Comparison of ENCODE assay signal across 27 cellular contexts in genomic region chr3:167114619-167115018, GRCh38.
"Had no signal": no experiment of that assay in that cellular context is flagged by ENCODE, and none has a peak within 500 bp of the region (broad histone marks: within the 10 kb centered on the region; RNA-seq: fewer than 3 reads in every experiment).

No MANE protein-coding gene starts in this region.

- H3K4me3 Mint-ChIP-seq: activated CD4-positive, alpha-beta T cell treated with anti-CD3 and anti-CD28 coated beads, Interleukin-2, amount 10 ng/mL, durations not matched to agents 7 days and 5 days; activated CD8-positive, alpha-beta T cell treated with anti-CD3 and anti-CD28 coated beads for 36 hours; activated naive CD4-positive, alpha-beta T cell treated with anti-CD3 and anti-CD28 coated beads, Interleukin-2, amount 50 U/mL, for 24 hours; activated naive CD8-positive, alpha-beta T cell treated with anti-CD3 and anti-CD28 coated beads, Interleukin-2, amount 50 U/mL, for 24 hours; activated T-cell treated with anti-CD3 and anti-CD28 coated beads, Interleukin-2, amount 50 U/mL, for 4 hours; activated T-helper 17 cell treated with anti-CD3 and anti-CD28 coated beads, Interleukin-2, amount 50 U/mL, for 72 hours; central memory CD8-positive, alpha-beta T cell; dendritic cell treated with granulocyte-macrophage colony-stimulating factor and Interleukin-4, amounts not matched to agents 40 ng/mL and 50 ng/mL, for 4 days; memory B cell; naive thymus-derived CD8-positive, alpha-beta T cell; neural crest cell; stimulated activated memory B cell treated with anti-CD40 and anti-IgM and Interleukin-4, amounts not matched to agents 10 μg/mL and 1 μg/mL and 100 μg/mL, for 72 hours; stimulated activated naive CD8-positive, alpha-beta T cell treated with anti-CD3 and anti-CD28 coated beads, Interleukin-15, amount 100 ng/mL, for 72 hours had no signal

- H3K9me3 Mint-ChIP-seq: activated CD4-positive, alpha-beta T cell treated with anti-CD3 and anti-CD28 coated beads, Interleukin-2, amount 10 ng/mL, durations not matched to agents 7 days and 5 days; stimulated activated memory B cell treated with anti-CD40 and anti-IgM and Interleukin-4, amounts not matched to agents 10 μg/mL and 1 μg/mL and 100 μg/mL, for 72 hours had no signal

- H3K4me2 ChIP-seq: smooth muscle cell had no signal

- H3K27me3 ChIP-seq: breast epithelium, esophagus muscularis mucosa, foreskin keratinocyte, heart left ventricle, upper lobe of left lung had no signal

- H3K4me1 Mint-ChIP-seq: activated CD4-positive, alpha-beta T cell treated with anti-CD3 and anti-CD28 coated beads, Interleukin-2, amount 10 ng/mL, durations not matched to agents 7 days and 5 days; activated naive CD4-positive, alpha-beta T cell treated with anti-CD3 and anti-CD28 coated beads, Interleukin-2, amount 50 U/mL, for 24 hours; activated naive CD8-positive, alpha-beta T cell treated with anti-CD3 and anti-CD28 coated beads, Interleukin-2, amount 50 U/mL, for 24 hours; activated T-helper 17 cell treated with anti-CD3 and anti-CD28 coated beads, Interleukin-2, amount 50 U/mL, for 72 hours; central memory CD8-positive, alpha-beta T cell; memory B cell; naive thymus-derived CD8-positive, alpha-beta T cell; stimulated activated memory B cell treated with anti-CD40 and anti-IgM and Interleukin-4, amounts not matched to agents 10 μg/mL and 1 μg/mL and 100 μg/mL, for 72 hours; stimulated activated naive CD8-positive, alpha-beta T cell treated with anti-CD3 and anti-CD28 coated beads, Interleukin-15, amount 100 ng/mL, for 72 hours had no signal

- ATAC-seq: activated CD8-positive, alpha-beta T cell treated with anti-CD3 and anti-CD28 coated beads for 36 hours; activated naive CD8-positive, alpha-beta T cell treated with anti-CD3 and anti-CD28 coated beads, Interleukin-2, amount 50 U/mL, for 24 hours; activated T-cell treated with anti-CD3 and anti-CD28 coated beads, Interleukin-2, amount 50 U/mL, for 4 hours; activated T-helper 17 cell treated with anti-CD3 and anti-CD28 coated beads, Interleukin-2, amount 50 U/mL, for 72 hours; foreskin keratinocyte; heart left ventricle; naive thymus-derived CD8-positive, alpha-beta T cell; sciatic nerve; stimulated activated memory B cell treated with anti-CD40 and anti-IgM and Interleukin-4, amounts not matched to agents 10 μg/mL and 1 μg/mL and 100 μg/mL, for 72 hours; stimulated activated naive CD8-positive, alpha-beta T cell treated with anti-CD3 and anti-CD28 coated beads, Interleukin-15, amount 100 ng/mL, for 72 hours had no signal

- H3K9me3 ChIP-seq: breast epithelium, esophagus muscularis mucosa, heart left ventricle had no signal

- H3K4me1 ChIP-seq: breast epithelium, foreskin keratinocyte, upper lobe of left lung had no signal

- H3K4me3 ChIP-seq: breast epithelium, esophagus muscularis mucosa, heart left ventricle, smooth muscle cell, upper lobe of left lung had no signal

- H3K36me3 Mint-ChIP-seq: activated naive CD4-positive, alpha-beta T cell treated with anti-CD3 and anti-CD28 coated beads, Interleukin-2, amount 50 U/mL, for 24 hours; memory B cell; naive thymus-derived CD8-positive, alpha-beta T cell; stimulated activated memory B cell treated with anti-CD40 and anti-IgM and Interleukin-4, amounts not matched to agents 10 μg/mL and 1 μg/mL and 100 μg/mL, for 72 hours had no signal

- H3K27ac ChIP-seq: breast epithelium, esophagus muscularis mucosa, foreskin keratinocyte, heart left ventricle, upper lobe of left lung had no signal

- H3K36me3 ChIP-seq: breast epithelium, esophagus muscularis mucosa, heart left ventricle, upper lobe of left lung had no signal

- H3K27me3 Mint-ChIP-seq: activated CD4-positive, alpha-beta T cell treated with anti-CD3 and anti-CD28 coated beads, Interleukin-2, amount 10 ng/mL, durations not matched to agents 7 days and 5 days; activated CD8-positive, alpha-beta T cell treated with anti-CD3 and anti-CD28 coated beads for 36 hours; activated naive CD4-positive, alpha-beta T cell treated with anti-CD3 and anti-CD28 coated beads, Interleukin-2, amount 50 U/mL, for 24 hours; activated naive CD8-positive, alpha-beta T cell treated with anti-CD3 and anti-CD28 coated beads, Interleukin-2, amount 50 U/mL, for 24 hours; activated T-helper 17 cell treated with anti-CD3 and anti-CD28 coated beads, Interleukin-2, amount 50 U/mL, for 72 hours; central memory CD8-positive, alpha-beta T cell; memory B cell; naive thymus-derived CD8-positive, alpha-beta T cell; stimulated activated memory B cell treated with anti-CD40 and anti-IgM and Interleukin-4, amounts not matched to agents 10 μg/mL and 1 μg/mL and 100 μg/mL, for 72 hours; stimulated activated naive CD8-positive, alpha-beta T cell treated with anti-CD3 and anti-CD28 coated beads, Interleukin-15, amount 100 ng/mL, for 72 hours had no signal

- DNase-seq: activated CD4-positive, alpha-beta T cell treated with anti-CD3 and anti-CD28 coated beads for 1 hour; activated CD4-positive, alpha-beta T cell treated with anti-CD3 and anti-CD28 coated beads, Interleukin-2, amount 10 ng/mL, durations not matched to agents 7 days and 5 days; activated CD8-positive, alpha-beta T cell treated with anti-CD3 and anti-CD28 coated beads for 36 hours; activated naive CD8-positive, alpha-beta T cell treated with anti-CD3 and anti-CD28 coated beads, Interleukin-2, amount 50 U/mL, for 24 hours; activated T-cell treated with anti-CD3 and anti-CD28 coated beads, Interleukin-2, amount 50 U/mL, for 4 hours; foreskin keratinocyte; midbrain; stimulated activated CD4-positive, alpha-beta T cell treated with anti-CD3 and anti-CD28 coated beads, Interleukin-1b, Interleukin-23, amount 100 ng/mL, for 48 hours; stimulated activated CD4-positive, alpha-beta T cell treated with anti-CD3 and anti-CD28 coated beads, Interleukin-4, amount 100 ng/mL, for 4 hours; stimulated activated CD8-positive, alpha-beta memory T cell treated with anti-CD3 and anti-CD28 coated beads, Interleukin-4, amount 100 ng/mL, for 48 hours; stimulated activated naive CD8-positive, alpha-beta T cell treated with anti-CD3 and anti-CD28 coated beads, Interleukin-15, amount 100 ng/mL, for 72 hours; substantia nigra; T-helper 2 cell had no signal

- H3K27ac Mint-ChIP-seq: activated CD4-positive, alpha-beta T cell treated with anti-CD3 and anti-CD28 coated beads, Interleukin-2, amount 10 ng/mL, durations not matched to agents 7 days and 5 days; activated CD8-positive, alpha-beta T cell treated with anti-CD3 and anti-CD28 coated beads for 36 hours; activated naive CD4-positive, alpha-beta T cell treated with anti-CD3 and anti-CD28 coated beads, Interleukin-2, amount 50 U/mL, for 24 hours; activated naive CD8-positive, alpha-beta T cell treated with anti-CD3 and anti-CD28 coated beads, Interleukin-2, amount 50 U/mL, for 24 hours; activated T-helper 17 cell treated with anti-CD3 and anti-CD28 coated beads, Interleukin-2, amount 50 U/mL, for 72 hours; dendritic cell treated with granulocyte-macrophage colony-stimulating factor and Interleukin-4, amounts not matched to agents 40 ng/mL and 50 ng/mL, for 4 days; memory B cell; stimulated activated memory B cell treated with anti-CD40 and anti-IgM and Interleukin-4, amounts not matched to agents 10 μg/mL and 1 μg/mL and 100 μg/mL, for 72 hours; stimulated activated naive CD8-positive, alpha-beta T cell treated with anti-CD3 and anti-CD28 coated beads, Interleukin-15, amount 100 ng/mL, for 72 hours had no signal
